1 cellular context compared by ENCODE assay signal in the genomic region with DNA sequence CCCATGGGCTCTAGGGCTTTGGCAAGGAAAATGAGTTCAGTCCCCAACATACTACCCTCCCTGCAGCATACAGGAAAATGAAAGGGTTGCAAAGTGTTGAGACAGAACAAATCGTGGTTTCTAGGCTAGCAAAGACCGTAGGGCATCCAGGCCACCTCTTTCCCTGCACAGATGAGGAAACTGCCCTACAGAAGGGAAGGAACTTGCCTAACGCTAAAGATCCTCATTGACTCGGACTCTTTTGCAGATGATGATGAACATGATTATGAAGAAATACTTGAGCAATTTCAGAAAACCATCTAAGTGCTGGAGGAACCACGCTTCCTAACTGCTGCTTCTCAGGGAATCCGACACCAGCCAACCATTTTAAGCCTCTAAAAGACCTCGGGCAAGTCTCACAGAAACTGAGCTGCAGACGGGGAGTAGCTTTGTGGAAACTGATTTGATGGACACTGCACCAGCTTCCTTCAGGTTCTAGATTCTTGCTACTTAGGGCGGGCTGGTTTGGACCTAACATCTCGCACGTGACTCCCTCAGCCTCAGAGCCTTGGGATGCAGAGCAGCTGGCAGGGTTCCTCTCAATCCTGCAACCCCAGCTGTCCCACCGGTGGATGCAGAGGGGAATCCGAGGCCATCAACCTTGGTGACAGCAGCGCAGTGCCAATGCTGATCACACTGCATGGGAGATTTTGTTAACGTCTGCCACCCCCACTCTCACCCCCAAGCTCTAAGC.
TF ChIP-seq lines count a peak whose summit lies in the region.

No MANE protein-coding gene starts in this region.

TF ChIP-seq in GM12878, 131 proteins besides CTCF, POLR2A, EP300 and RAD21:
- 0 out of 2 replicates have a peak, but pooled peaks have one; percentile 50 for TF ChIP-seq HDGF (IDR thresholded peaks at IDR 0.05)
- no peak for TF ChIP-seq ZNF217 (IDR thresholded peaks at IDR 0.05)
- TF ChIP-seq, protein P1, sequence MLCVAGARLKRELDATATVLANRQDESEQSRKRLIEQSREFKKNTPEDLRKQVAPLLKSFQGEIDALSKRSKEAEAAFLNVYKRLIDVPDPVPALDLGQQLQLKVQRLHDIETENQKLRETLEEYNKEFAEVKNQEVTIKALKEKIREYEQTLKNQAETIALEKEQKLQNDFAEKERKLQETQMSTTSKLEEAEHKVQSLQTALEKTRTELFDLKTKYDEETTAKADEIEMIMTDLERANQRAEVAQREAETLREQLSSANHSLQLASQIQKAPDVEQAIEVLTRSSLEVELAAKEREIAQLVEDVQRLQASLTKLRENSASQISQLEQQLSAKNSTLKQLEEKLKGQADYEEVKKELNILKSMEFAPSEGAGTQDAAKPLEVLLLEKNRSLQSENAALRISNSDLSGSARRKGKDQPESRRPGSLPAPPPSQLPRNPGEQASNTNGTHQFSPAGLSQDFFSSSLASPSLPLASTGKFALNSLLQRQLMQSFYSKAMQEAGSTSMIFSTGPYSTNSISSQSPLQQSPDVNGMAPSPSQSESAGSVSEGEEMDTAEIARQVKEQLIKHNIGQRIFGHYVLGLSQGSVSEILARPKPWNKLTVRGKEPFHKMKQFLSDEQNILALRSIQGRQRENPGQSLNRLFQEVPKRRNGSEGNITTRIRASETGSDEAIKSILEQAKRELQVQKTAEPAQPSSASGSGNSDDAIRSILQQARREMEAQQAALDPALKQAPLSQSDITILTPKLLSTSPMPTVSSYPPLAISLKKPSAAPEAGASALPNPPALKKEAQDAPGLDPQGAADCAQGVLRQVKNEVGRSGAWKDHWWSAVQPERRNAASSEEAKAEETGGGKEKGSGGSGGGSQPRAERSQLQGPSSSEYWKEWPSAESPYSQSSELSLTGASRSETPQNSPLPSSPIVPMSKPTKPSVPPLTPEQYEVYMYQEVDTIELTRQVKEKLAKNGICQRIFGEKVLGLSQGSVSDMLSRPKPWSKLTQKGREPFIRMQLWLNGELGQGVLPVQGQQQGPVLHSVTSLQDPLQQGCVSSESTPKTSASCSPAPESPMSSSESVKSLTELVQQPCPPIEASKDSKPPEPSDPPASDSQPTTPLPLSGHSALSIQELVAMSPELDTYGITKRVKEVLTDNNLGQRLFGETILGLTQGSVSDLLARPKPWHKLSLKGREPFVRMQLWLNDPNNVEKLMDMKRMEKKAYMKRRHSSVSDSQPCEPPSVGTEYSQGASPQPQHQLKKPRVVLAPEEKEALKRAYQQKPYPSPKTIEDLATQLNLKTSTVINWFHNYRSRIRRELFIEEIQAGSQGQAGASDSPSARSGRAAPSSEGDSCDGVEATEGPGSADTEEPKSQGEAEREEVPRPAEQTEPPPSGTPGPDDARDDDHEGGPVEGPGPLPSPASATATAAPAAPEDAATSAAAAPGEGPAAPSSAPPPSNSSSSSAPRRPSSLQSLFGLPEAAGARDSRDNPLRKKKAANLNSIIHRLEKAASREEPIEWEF (IDR thresholded peaks at IDR 0.05; ENCODE audit: insufficient replicate concordance, low read depth, low read length): no peak
- no peak for TF ChIP-seq SMAD1 (IDR thresholded peaks at IDR 0.05; ENCODE audit: low read depth, partially characterized antibody)
